ENCODE assay signal across 12 cellular contexts in the genomic region with DNA sequence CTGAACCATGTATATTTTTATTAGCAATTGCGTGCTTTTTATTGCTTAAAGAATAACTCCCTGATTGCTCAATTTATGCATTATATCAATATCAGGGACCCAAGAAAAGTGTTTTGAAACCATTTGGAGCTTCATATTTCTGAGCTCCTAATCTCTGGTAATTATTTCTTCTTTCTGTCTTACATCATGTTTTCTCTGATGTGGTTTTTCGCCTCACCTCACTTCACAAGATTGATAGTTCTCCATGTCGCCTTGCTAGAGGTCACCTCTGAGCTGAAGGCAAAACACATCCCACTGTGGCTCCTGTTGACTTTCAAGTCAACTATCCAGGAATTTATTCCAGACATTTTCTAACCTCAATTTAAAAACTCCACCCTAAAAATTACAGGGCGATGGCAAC.
DNase-seq lines count a peak whose midpoint lies in the region; ATAC-seq and TF ChIP-seq lines count a peak whose summit lies in the region.
"Had no signal": no experiment of that assay in that cellular context is flagged by ENCODE, and none has a peak within 500 bp of the region (broad histone marks: within the 10 kb centered on the region; RNA-seq: fewer than 3 reads in every experiment).

No MANE protein-coding gene starts in this region.

- H3K27me3 Mint-ChIP-seq in WTC11 (ENCODE audit: low read depth) = no peaks in the 10 kb centered on the region; the same call in 1 of the 2 replicates

- in situ Hi-C loops in Caki2 (cut with HindIII; ENCODE audit: low pct_unique_long_range_greater_than_20kb, low sequenced_read_pairs) = no loop called here

- H3K9me3 Mint-ChIP-seq in WTC11 = peaks cover 30% of the 10 kb centered on the region

- peaks cover 16% of the 10 kb centered on the region for H3K36me3 Mint-ChIP-seq in WTC11

- peak; percentile 46 for DNase-seq in Caki2 (ENCODE audit: low read depth)
- peak; percentile 64 for DNase-seq in NCI-H2227 (lab: John Stamatoyannopoulos, UW; ENCODE audit: unreplicated experiment)
- no peak for DNase-seq in WTC11 (ENCODE audit: low spot score)
- peak; percentile 32 for DNase-seq in glomerular visceral epithelial cell (ENCODE audit: extremely low spot score)
- no peak for DNase-seq in activated gamma-delta T cell (lab: John Stamatoyannopoulos, UW)
- DNase-seq in Ammon's horn (ENCODE audit: low spot score) = no peak
- DNase-seq: Calu3, DMS 273 treated with DMSO at 0.1 percent for 48 hours, DMS79, HCEC 1CT had no signal

- TF ChIP-seq CTCF in WTC11 (IDR thresholded peaks at IDR 0.05) = no peak

- POLR2A ChIA-PET in WTC11 (lab: Charles Lee) = no interaction called here

- CTCF ChIA-PET in WTC11 (lab: Charles Lee) = no interaction called here

- no peak for ATAC-seq in WTC11
- ATAC-seq in GM19452 (IDR thresholded peaks at IDR 0.05; ENCODE audit: unreplicated experiment) = no peak
- ATAC-seq in GM19455 (IDR thresholded peaks at IDR 0.05; ENCODE audit: unreplicated experiment) = no peak

- H3K4me3 Mint-ChIP-seq in WTC11 = no peak overlapping the region

- 0 out of 2 replicates have a peak overlapping the region, but pooled peaks have one; percentile 78 for H3K27ac Mint-ChIP-seq in WTC11

- H3K4me1 Mint-ChIP-seq in WTC11 = peaks cover 14% of the 10 kb centered on the region

TF ChIP-seq in WTC11, 78 proteins besides CTCF, POLR2A, EP300 and RAD21:
- TF ChIP-seq ZNF396 (CRISPR knock-in tag; IDR thresholded peaks at IDR 0.05; ENCODE audit: borderline replicate concordance) (no peak), JUN (CRISPR knock-in tag; IDR thresholded peaks at IDR 0.05) (no peak), ZNF281 (CRISPR knock-in tag; IDR thresholded peaks at IDR 0.05) (no peak), NFE2L1 (CRISPR knock-in tag; IDR thresholded peaks at IDR 0.05) (no peak), ZNF532 (CRISPR knock-in tag; IDR thresholded peaks at IDR 0.05; ENCODE audit: borderline replicate concordance) (no peak), CBFB (CRISPR knock-in tag; IDR thresholded peaks at IDR 0.05; ENCODE audit: low read depth) (no peak)
- TF ChIP-seq, protein P1, sequence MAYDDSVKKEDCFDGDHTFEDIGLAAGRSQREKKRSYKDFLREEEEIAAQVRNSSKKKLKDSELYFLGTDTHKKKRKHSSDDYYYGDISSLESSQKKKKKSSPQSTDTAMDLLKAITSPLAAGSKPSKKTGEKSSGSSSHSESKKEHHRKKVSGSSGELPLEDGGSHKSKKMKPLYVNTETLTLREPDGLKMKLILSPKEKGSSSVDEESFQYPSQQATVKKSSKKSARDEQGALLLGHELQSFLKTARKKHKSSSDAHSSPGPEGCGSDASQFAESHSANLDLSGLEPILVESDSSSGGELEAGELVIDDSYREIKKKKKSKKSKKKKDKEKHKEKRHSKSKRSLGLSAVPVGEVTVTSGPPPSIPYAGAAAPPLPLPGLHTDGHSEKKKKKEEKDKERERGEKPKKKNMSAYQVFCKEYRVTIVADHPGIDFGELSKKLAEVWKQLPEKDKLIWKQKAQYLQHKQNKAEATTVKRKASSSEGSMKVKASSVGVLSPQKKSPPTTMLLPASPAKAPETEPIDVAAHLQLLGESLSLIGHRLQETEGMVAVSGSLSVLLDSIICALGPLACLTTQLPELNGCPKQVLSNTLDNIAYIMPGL (CRISPR knock-in tag; IDR thresholded peaks at IDR 0.05) = no peak

Comparison
In these comparisons a context has a peak if more than half of its experiments do, and no peak if none do; other contexts are left out.
1. DNase-seq: peak in Caki2 (single experiment), NCI-H2227 (single experiment) and glomerular visceral epithelial cell (single experiment); none in WTC11 (single experiment), activated gamma-delta T cell (single experiment) and Ammon's horn (single experiment).